In the genomic region with DNA sequence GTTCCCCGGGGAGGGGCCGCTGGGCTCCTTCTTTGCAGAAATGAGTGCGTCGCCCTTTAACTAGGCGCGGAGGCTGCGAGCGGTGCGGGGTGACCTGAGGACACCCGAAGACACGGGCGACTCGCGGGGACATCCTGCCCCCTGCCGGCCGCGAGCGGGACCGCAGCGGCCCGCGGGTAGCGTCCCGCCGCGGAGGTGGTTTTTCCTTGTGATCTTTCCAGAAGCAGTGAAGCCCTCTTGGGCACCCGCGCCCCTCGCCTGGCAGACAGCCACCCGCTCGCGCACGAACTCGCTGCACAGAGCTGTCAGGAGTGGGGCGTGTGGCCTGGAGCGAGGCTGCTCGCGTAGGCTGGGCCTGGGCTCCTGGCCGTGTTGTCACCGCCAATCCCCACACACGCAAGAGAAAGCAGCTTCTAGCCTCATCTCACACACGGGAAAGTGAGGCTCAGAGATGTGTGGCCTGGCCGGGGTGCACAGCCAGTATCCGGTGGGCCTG, we compare ENCODE assay signal across 8 cellular contexts.
DNase-seq lines count a peak whose midpoint lies in the region; ATAC-seq, FAIRE-seq and TF ChIP-seq lines count a peak whose summit lies in the region.

No MANE protein-coding gene starts in this region.

- H3K27ac ChIP-seq in body of pancreas (no peak overlapping the region), smooth muscle cell (ENCODE audit: low read depth) (no peak overlapping the region)

- H3K36me3 ChIP-seq in body of pancreas (replicated peaks in 1 of 2; ENCODE audit: insufficient read depth in 1 of 2, low read depth in 2 of 2) = no peaks in the 10 kb centered on the region
- no peaks in the 10 kb centered on the region for H3K36me3 ChIP-seq in smooth muscle cell (ENCODE audit: low read depth)

- peak; percentile 13 for FAIRE-seq in TTC549 (lab: Jason Lieb, UNC)

- H4K20me1 ChIP-seq in smooth muscle cell (ENCODE audit: low read depth) = no peaks in the 10 kb centered on the region

- H3K4me1 ChIP-seq in body of pancreas (peaks cover 11% of the 10 kb centered on the region), smooth muscle cell (ENCODE audit: low read depth) (peaks cover 8% of the 10 kb centered on the region)

- H3K79me2 ChIP-seq in smooth muscle cell (ENCODE audit: low read depth) = no peaks in the 10 kb centered on the region

- DNase-seq in Daoy (ENCODE audit: low read depth) (peak; percentile 79), HCEC 1CT (peak; percentile 51), NCI-H1105 treated with DMSO at 0.1 percent for 48 hours (lab: John Stamatoyannopoulos, UW) (peak; percentile 43), body of pancreas (peak; percentile 75 to 81 (median 78)), iPS-NIHi11 (ENCODE audit: low spot score) (peak; percentile 93), smooth muscle cell (lab: John Stamatoyannopoulos, UW; ENCODE audit: unreplicated experiment) (peak; percentile 67)

- no peaks in the 10 kb centered on the region for H3F3A ChIP-seq in smooth muscle cell (ENCODE audit: low read depth)

- TF ChIP-seq POLR2A in body of pancreas (IDR thresholded peaks at IDR 0.05) = no peak

- ATAC-seq in body of pancreas (peak; percentile 91), GM19023 (IDR thresholded peaks at IDR 0.05; ENCODE audit: unreplicated experiment) (no peak)

- peak overlapping the region; percentile 84 for H3K4me2 ChIP-seq in smooth muscle cell

- WGBS in body of pancreas, 2 donors = 6 to 8% methylated on average over 28 to 44 of the region's 44 CpGs
- WGBS in smooth muscle cell (ENCODE audit: low lambda C conversion rate) = 7% methylated on average over 44 of the region's 44 CpGs

- intact Hi-C loops in body of pancreas (cut with DNase I) = no loop called here

- H3K4me3 ChIP-seq in body of pancreas (no peak overlapping the region), smooth muscle cell (no peak overlapping the region)

- H2AFZ ChIP-seq in smooth muscle cell (ENCODE audit: low read depth) = peak overlapping the region; percentile 81

- H3K9me3 ChIP-seq in body of pancreas (no peaks in the 10 kb centered on the region), smooth muscle cell (replicated peaks; ENCODE audit: low read depth) (no peaks in the 10 kb centered on the region)

- H3K27me3 ChIP-seq in body of pancreas (no peaks in the 10 kb centered on the region), smooth muscle cell (ENCODE audit: low read depth) (no peaks in the 10 kb centered on the region)

- peak; percentile 91 to 99 (median 98) for TF ChIP-seq CTCF in body of pancreas (IDR thresholded peaks at IDR 0.05)
- peak; percentile 97 for TF ChIP-seq CTCF in smooth muscle cell (IDR thresholded peaks at IDR 0.05; ENCODE audit: borderline replicate concordance, insufficient read depth, poor library complexity, severe bottlenecking)

- H3K9ac ChIP-seq in smooth muscle cell (ENCODE audit: low read depth) = no peak overlapping the region

Comparison
In these comparisons a context has a peak if more than half of its experiments do, and no peak if none do; other contexts are left out.
1. DNase-seq: peak in every context shown above with its lines; median percentile 93 in iPS-NIHi11; 79 in Daoy; 78 in body of pancreas; 67 in smooth muscle cell; 51 in HCEC 1CT; 43 in NCI-H1105 treated with DMSO at 0.1 percent for 48 hours.